ENCODE assay signal across 8 cellular contexts in the genomic region with DNA sequence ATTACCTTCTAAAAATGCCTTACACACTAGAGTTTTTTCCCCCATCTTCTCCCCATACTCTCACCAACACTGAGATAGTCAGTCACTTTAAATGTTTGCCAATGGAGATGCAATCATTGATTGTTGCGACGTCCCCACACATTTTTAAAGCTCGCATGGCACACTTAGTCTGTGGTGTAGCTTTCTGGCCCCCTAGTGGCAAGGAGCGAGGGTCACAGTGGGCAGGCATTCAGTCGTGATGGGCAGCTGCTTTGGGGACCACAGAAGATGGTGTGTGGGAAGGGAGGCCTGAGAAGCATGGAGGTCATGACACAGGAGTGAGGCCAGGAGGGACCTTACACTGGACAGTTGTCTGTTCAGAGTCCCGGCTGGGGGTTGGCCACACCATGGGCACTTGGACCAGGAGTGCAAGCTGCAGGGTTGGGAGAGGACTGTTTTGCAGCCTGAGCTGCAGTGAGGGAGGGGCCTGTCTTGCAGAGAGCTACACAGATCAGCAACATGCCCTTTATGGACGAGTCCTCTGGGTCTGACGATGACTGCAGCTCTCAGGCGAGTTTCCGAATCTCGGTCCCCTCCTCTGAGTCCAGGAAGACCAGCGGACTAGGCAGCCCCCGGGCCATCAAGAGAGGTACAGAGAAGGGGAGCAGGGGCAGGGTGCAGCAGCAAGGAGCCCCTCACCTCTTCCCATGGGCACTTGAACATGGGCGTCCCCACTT. TPM values are rescaled to one million over a fixed set of nuclear protein-coding genes. Genes with fewer than 3 reads are reported as not detected.
DNase-seq lines count a peak whose midpoint lies in the region; ATAC-seq and TF ChIP-seq lines count a peak whose summit lies in the region.

No MANE protein-coding gene starts in this region.

- CTCF ChIA-PET in SK-N-SH (lab: Yijun Ruan, JAX): interaction anchor here (0.6 to 24.4 kb wide), 58 partner anchors 9 to 1212 kb away, joined by 3 to 319 read pairs (median 6); partner anchors contain the start of genes ARG2, PIGH, PLEK2 and PLEKHH1
- CTCF ChIA-PET in activated naive CD4-positive, alpha-beta T cell treated with anti-CD3 and anti-CD28 coated beads, Interleukin-2, amount 10 ng/mL, durations not matched to agents 7 days and 5 days (lab: Charles Lee): interaction anchor here (0.6 to 10.3 kb wide), 40 partner anchors 9 to 263 kb away, joined by 3 to 206 read pairs (median 4); partner anchors contain the start of genes PIGH, PLEKHH1 and TMEM229B

- in situ Hi-C loops in ACHN (cut with HindIII; ENCODE audit: low pct_ligation_motif_present, low pct_unique_long_range_greater_than_20kb, low sequenced_read_pairs): no loop called here
- in situ Hi-C loops in GM13977 (cut with MboI; ENCODE audit: low pct_unique_long_range_greater_than_20kb, low sequenced_read_pairs, unreplicated experiment): no loop called here

- peaks cover 16% of the 10 kb centered on the region for H3K27me3 Mint-ChIP-seq in activated naive CD4-positive, alpha-beta T cell treated with anti-CD3 and anti-CD28 coated beads, Interleukin-2, amount 10 ng/mL, durations not matched to agents 7 days and 5 days

- no peaks in the 10 kb centered on the region for H3K79me2 ChIP-seq in SK-N-SH (ENCODE audit: insufficient read depth)

- H3K36me3 ChIP-seq in SK-N-SH (replicated peaks in 1 of 2; ENCODE audit: control insufficient read depth in 1 of 2, insufficient read depth in 2 of 2, low read length in 1 of 2): no peaks in the 10 kb centered on the region
- peaks cover 0 to 4% of the 10 kb centered on the region in 2 donors for H3K36me3 ChIP-seq in psoas muscle (ENCODE audit: insufficient read depth in 1 of 2, low read depth in 1 of 2)
- H3K36me3 ChIP-seq in uterus: no peaks in the 10 kb centered on the region

- no peak for TF ChIP-seq EP300 in SK-N-SH (IDR thresholded peaks at IDR 0.05; ENCODE audit: borderline replicate concordance in 1 of 2, low read depth in 1 of 2, low read length in 1 of 2)

- no peaks in the 10 kb centered on the region for H4K20me1 ChIP-seq in SK-N-SH (ENCODE audit: insufficient read depth)

- DNase-seq in ACHN (peak; percentile 52), GM13977 (ENCODE audit: low spot score) (peak; percentile 81), Kasumi-1 (lab: John Stamatoyannopoulos, UW) (peak; percentile 57 to 60), SK-N-SH (peak; percentile 85), head of caudate nucleus (peak; percentile 46 to 91 (median 76)), psoas muscle (peak; percentile 61 to 79), uterus (peak; percentile 43 to 51)
- DNase-seq in activated naive CD4-positive, alpha-beta T cell treated with anti-CD3 and anti-CD28 coated beads, Interleukin-2, amount 10 ng/mL, durations not matched to agents 7 days and 5 days: peak; percentile 81

- POLR2A ChIA-PET in SK-N-SH (lab: Yijun Ruan, JAX): interaction anchor here (1.0 to 1.2 kb wide), 2 partner anchors 143 to 145 kb away, joined by 3 read pairs; no protein-coding TSS in a partner anchor

- no peaks in the 10 kb centered on the region for H3F3A ChIP-seq in SK-N-SH (replicated peaks; ENCODE audit: insufficient read depth)

- H3K4me3 ChIP-seq in SK-N-SH (ENCODE audit: low read depth in 2 of 2, low read length in 1 of 2) (no peak overlapping the region; a peak in 1 of 4 replicates), psoas muscle (no peak overlapping the region), uterus (no peak overlapping the region)

- no peak overlapping the region for H3K9ac ChIP-seq in SK-N-SH

- no peaks in the 10 kb centered on the region for H3K9me3 Mint-ChIP-seq in activated naive CD4-positive, alpha-beta T cell treated with anti-CD3 and anti-CD28 coated beads, Interleukin-2, amount 10 ng/mL, durations not matched to agents 7 days and 5 days

- intact Hi-C loops in head of caudate nucleus (cut with DNase I) (loop anchor here (2.0 to 5.0 kb wide), 2 partner anchors 45 to 144 kb away; no protein-coding TSS in a partner anchor), psoas muscle (cut with DNase I) (loop anchor here (1.0 to 2.0 kb wide), 2 partner anchors 45 to 145 kb away; no protein-coding TSS in a partner anchor), uterus (cut with DNase I; ENCODE audit: low total_unique reads) (no loop called here)

- H3K27ac ChIP-seq in SK-N-SH (ENCODE audit: low read depth in 2 of 2, low read length in 1 of 2): no peak overlapping the region
- no peak overlapping the region for H3K27ac ChIP-seq in psoas muscle
- H3K27ac ChIP-seq in uterus: no peak overlapping the region

- no peaks in the 10 kb centered on the region for H3K9me3 ChIP-seq in SK-N-SH
- no peaks in the 10 kb centered on the region for H3K9me3 ChIP-seq in psoas muscle
- no peaks in the 10 kb centered on the region for H3K9me3 ChIP-seq in uterus

- H3K27me3 ChIP-seq in SK-N-SH (ENCODE audit: insufficient read depth): no peaks in the 10 kb centered on the region
- no peaks in the 10 kb centered on the region for H3K27me3 ChIP-seq in psoas muscle (ENCODE audit: insufficient read depth in 3 of 3, low read length in 2 of 3)
- no peaks in the 10 kb centered on the region for H3K27me3 ChIP-seq in uterus

- TF ChIP-seq CTCF in GM13977 (IDR thresholded peaks at IDR 0.05; ENCODE audit: extremely low read depth, insufficient read depth, missing control alignments) (peak; percentile 97), SK-N-SH (IDR thresholded peaks at IDR 0.05) (peak; percentile 92), psoas muscle (IDR thresholded peaks at IDR 0.05) (peak; percentile 82), uterus (IDR thresholded peaks at IDR 0.05) (peak; percentile 57 to 74 (median 66))

- H3K4me1 ChIP-seq in SK-N-SH (ENCODE audit: control insufficient read depth in 1 of 2, insufficient read depth in 2 of 2, low read depth in 1 of 2, low read length in 1 of 2) (no peaks in the 10 kb centered on the region; a peak in 1 of 4 replicates), psoas muscle (peaks cover 11% of the 10 kb centered on the region), uterus (no peaks in the 10 kb centered on the region)

- no peaks in the 10 kb centered on the region for H3K9me2 ChIP-seq in SK-N-SH

- H2AFZ ChIP-seq in SK-N-SH (ENCODE audit: low read depth): no peak overlapping the region

- 19% methylated on average over 9 of the region's 14 CpGs for WGBS in SK-N-SH (ENCODE audit: low lambda C conversion rate)
- 36 to 40% (median 40%) methylated on average over 12 to 14 of the region's 14 CpGs for WGBS in psoas muscle, 3 donors

- ATAC-seq in psoas muscle: peak; percentile 68 to 84 (median 74)

- H3K4me1 Mint-ChIP-seq in activated naive CD4-positive, alpha-beta T cell treated with anti-CD3 and anti-CD28 coated beads, Interleukin-2, amount 10 ng/mL, durations not matched to agents 7 days and 5 days: no peaks in the 10 kb centered on the region

- TF ChIP-seq POLR2A in uterus (IDR thresholded peaks at IDR 0.05): no peak

- peak; percentile 87 for TF ChIP-seq RAD21 in SK-N-SH (IDR thresholded peaks at IDR 0.05; ENCODE audit: low read length)

- no peak overlapping the region for H3K4me2 ChIP-seq in SK-N-SH

- H3K36me3 Mint-ChIP-seq in activated naive CD4-positive, alpha-beta T cell treated with anti-CD3 and anti-CD28 coated beads, Interleukin-2, amount 10 ng/mL, durations not matched to agents 7 days and 5 days: no peaks in the 10 kb centered on the region

- H3K27ac Mint-ChIP-seq in activated naive CD4-positive, alpha-beta T cell treated with anti-CD3 and anti-CD28 coated beads, Interleukin-2, amount 10 ng/mL, durations not matched to agents 7 days and 5 days: no peak overlapping the region

- H3K4me3 Mint-ChIP-seq in activated naive CD4-positive, alpha-beta T cell treated with anti-CD3 and anti-CD28 coated beads, Interleukin-2, amount 10 ng/mL, durations not matched to agents 7 days and 5 days: no peak overlapping the region

TF ChIP-seq in SK-N-SH, 30 proteins besides CTCF, POLR2A, EP300 and RAD21:
- TF ChIP-seq PBX3 (IDR thresholded peaks at IDR 0.05): peak; percentile 59
- TF ChIP-seq NRF1 (IDR thresholded peaks at IDR 0.05; ENCODE audit: low read depth, low read length): no peak
- no peak for TF ChIP-seq ELF1 (IDR thresholded peaks at IDR 0.05)
- no peak for TF ChIP-seq IRF3 (IDR thresholded peaks at IDR 0.05; ENCODE audit: low read depth, low read length)
- peak; percentile 95 for TF ChIP-seq SMC3 (IDR thresholded peaks at IDR 0.05; ENCODE audit: low read depth, low read length)

RNA-seq across cellular contexts. Expression of gene PIGH, which starts 28.6 kb away (rescaled TPM):
- 23.6 and 26.5 TPM in 2 replicates for polyA plus RNA-seq in SK-N-SH (2012; rRNA removed)
- polyA plus RNA-seq in SK-N-SH (2012; cell fraction: cytosol; rRNA removed): 18.1 and 19.7 TPM in 2 replicates
- polyA plus RNA-seq in SK-N-SH (2012; cell fraction: nucleus; rRNA removed): 62.2 and 99.3 TPM in 2 replicates
- total RNA-seq in psoas muscle: 10 to 100 TPM; 12.3 to 25.2 (median 18.0) TPM
- 10 to 100 TPM; 32.3 to 50.6 (median 45.1) TPM for polyA plus RNA-seq in psoas muscle
- total RNA-seq in uterus: 10 to 100 TPM; 12.8 to 27.1 (median 14.0) TPM

RNA-seq across cellular contexts. Expression of gene PLEKHH1, which starts 38.3 kb away (rescaled TPM):
- 1.5 and 1.6 TPM in 2 replicates for polyA plus RNA-seq in SK-N-SH (2012; rRNA removed)
- 0.73 and 1.00 TPM in 2 replicates for polyA plus RNA-seq in SK-N-SH (2012; cell fraction: cytosol; rRNA removed)
- 8.8 and 10.3 TPM in 2 replicates for polyA plus RNA-seq in SK-N-SH (2012; cell fraction: nucleus; rRNA removed)
- total RNA-seq in psoas muscle: 1 to 10 TPM; 1.1 to 4.5 (median 2.5) TPM
- polyA plus RNA-seq in psoas muscle: 1 to 10 TPM; 1.4 to 3.4 (median 2.5) TPM
- total RNA-seq in uterus: 1 to 10 TPM in 3 of 4 donors, under 1 TPM in 1; 0.29 to 8.0 (median 4.9) TPM

RNA-seq across cellular contexts. Expression of gene ARG2, which starts 48.3 kb away (rescaled TPM):
- polyA plus RNA-seq in SK-N-SH (2012; rRNA removed): 2.6 TPM in 2 replicates
- polyA plus RNA-seq in SK-N-SH (2012; cell fraction: cytosol; rRNA removed): 2.7 TPM in 2 replicates
- polyA plus RNA-seq in SK-N-SH (2012; cell fraction: nucleus; rRNA removed): 0.87 and 1.9 TPM in 2 replicates
- total RNA-seq in psoas muscle: 10 to 100 TPM in 2 of 4 donors, 1 to 10 TPM in 2; 1.3 to 19.3 (median 8.0) TPM
- 100 to 1,000 TPM in 1 of 3 donors, 10 to 100 TPM in 1, 1 to 10 TPM in 1; 9.2 to 133 (median 32.6) TPM for polyA plus RNA-seq in psoas muscle
- 1 to 10 TPM in 2 of 4 donors, under 1 TPM in 1, not detected in 1; 0.51 to 3.7 (median 2.8) TPM for total RNA-seq in uterus
